ENCODE assay signal across 1 cellular context in the genomic region with DNA sequence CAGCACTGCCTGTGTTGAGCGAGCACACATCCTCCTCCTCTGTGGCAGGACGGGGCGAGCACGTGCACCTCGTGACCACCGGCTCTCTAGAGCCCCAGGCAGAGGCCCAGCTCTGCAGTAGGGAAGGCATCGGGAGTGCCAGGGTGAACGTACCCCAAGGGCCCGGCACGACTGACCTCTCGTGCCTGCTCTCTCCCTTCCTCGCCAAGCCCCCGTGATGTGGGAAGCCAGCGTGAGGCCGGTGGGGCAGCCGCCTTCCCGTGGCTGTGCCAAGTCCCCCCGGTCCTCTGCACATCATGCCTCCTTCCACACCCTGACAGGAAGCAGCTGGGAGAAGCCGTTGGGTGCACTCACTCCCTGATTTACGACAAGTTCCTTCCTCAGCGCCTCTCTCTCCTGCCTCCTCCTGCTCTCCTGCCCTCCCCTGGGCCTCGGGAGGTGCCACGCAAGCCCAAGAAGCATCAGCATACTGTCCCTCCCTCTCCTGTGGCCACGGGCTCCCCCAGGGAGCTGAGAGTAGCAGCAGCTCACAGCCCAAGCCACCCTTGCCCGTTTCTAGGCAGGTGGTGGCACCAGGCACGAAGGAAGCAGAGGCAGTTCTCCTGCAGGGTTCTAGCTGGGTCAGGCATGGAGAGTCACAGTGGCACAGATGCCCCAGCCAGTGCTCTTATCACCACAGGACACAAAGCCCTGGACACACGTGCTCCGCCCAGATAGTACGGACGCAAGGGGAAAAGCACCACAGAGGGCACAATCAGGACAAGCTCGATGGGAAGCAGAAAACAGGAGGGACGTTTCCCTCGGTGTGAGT.
TF ChIP-seq lines count a peak whose summit lies in the region.

No MANE protein-coding gene starts in this region.

TF ChIP-seq in IMR-90, 13 proteins besides CTCF, POLR2A, EP300 and RAD21 (continued from another document):
- TF ChIP-seq, protein P1, sequence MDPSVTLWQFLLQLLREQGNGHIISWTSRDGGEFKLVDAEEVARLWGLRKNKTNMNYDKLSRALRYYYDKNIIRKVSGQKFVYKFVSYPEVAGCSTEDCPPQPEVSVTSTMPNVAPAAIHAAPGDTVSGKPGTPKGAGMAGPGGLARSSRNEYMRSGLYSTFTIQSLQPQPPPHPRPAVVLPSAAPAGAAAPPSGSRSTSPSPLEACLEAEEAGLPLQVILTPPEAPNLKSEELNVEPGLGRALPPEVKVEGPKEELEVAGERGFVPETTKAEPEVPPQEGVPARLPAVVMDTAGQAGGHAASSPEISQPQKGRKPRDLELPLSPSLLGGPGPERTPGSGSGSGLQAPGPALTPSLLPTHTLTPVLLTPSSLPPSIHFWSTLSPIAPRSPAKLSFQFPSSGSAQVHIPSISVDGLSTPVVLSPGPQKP (IDR thresholded peaks at IDR 0.05; ENCODE audit: borderline replicate concordance, low read depth, low read length) = no peak
- TF ChIP-seq RFX5 (IDR thresholded peaks at IDR 0.05; ENCODE audit: low read depth, low read length) = no peak
- TF ChIP-seq FOS (IDR thresholded peaks at IDR 0.05; ENCODE audit: low read depth, low read length) = no peak
- TF ChIP-seq RCOR1 (IDR thresholded peaks at IDR 0.05; ENCODE audit: insufficient replicate concordance, low read length) = no peak
- no peak for TF ChIP-seq CEBPB (IDR thresholded peaks at IDR 0.05; ENCODE audit: low read depth, low read length)
